Comparison of ENCODE assay signal across 8 cellular contexts in the genomic region with DNA sequence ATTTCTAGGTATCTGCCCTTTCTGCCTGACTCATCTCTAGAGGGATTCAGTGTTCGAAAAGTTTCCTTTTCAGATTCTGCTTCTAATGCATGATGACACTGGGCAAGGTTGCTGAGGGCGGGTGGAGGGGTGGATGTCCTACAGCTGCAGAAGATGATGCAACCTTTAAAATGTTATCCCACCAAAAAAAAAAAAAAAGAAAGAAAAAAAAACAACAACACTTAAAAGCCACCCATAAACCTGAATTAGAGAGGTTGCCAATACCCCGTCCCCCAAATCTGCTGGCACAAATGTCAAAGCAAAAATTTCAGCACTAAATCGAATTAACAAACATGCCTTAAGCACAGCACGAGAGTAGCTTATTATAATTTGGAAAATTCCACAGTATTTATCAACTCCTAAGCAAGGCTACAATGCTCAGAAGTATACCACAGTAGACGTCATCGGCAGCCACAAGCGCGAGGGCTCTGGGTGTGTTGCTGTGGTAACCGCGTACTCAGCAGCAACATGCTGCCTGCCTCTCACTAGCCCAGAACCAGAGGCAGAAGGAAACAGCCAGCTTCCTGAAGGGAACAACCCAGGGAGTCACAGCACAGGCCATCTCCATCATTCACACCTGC.
DNase-seq lines count a peak whose midpoint lies in the region; ATAC-seq and TF ChIP-seq lines count a peak whose summit lies in the region.

No MANE protein-coding gene starts in this region.

- H3K4me1 Mint-ChIP-seq in activated B cell treated with CpG ODN at 0.5 μM for 24 hours: peaks cover 70% of the 10 kb centered on the region

- H3K9me3 Mint-ChIP-seq in activated B cell treated with CpG ODN at 0.5 μM for 24 hours: no peaks in the 10 kb centered on the region

- H3K4me3 ChIP-seq in brain microvascular endothelial cell (ENCODE audit: low read depth, low read length) (no peak overlapping the region), left lung (no peak overlapping the region), WERI-Rb-1 (ENCODE audit: low read depth, low read length) (no peak overlapping the region)

- H3K9me3 ChIP-seq in left lung: no peaks in the 10 kb centered on the region
- H3K9me3 ChIP-seq in WERI-Rb-1 (ENCODE audit: severe bottlenecking): no peaks in the 10 kb centered on the region

- H3K27ac ChIP-seq in brain microvascular endothelial cell (peak overlapping the region; percentile 98), left lung (peak overlapping the region; percentile 48 to 70), WERI-Rb-1 (no peak overlapping the region)

- peaks cover 42% of the 10 kb centered on the region for H3K36me3 Mint-ChIP-seq in activated B cell treated with CpG ODN at 0.5 μM for 24 hours (ENCODE audit: low read depth)

- ATAC-seq in GM19438 (IDR thresholded peaks at IDR 0.05; ENCODE audit: low read depth, unreplicated experiment) (peak; percentile 72), HG03558 (IDR thresholded peaks at IDR 0.05; ENCODE audit: extremely low read depth, unreplicated experiment) (peak; percentile 37), activated B cell treated with CpG ODN at 0.5 μM for 24 hours (ENCODE audit: low read depth) (peak; percentile 76), left lung (peak; percentile 96)

- in situ Hi-C loops in brain microvascular endothelial cell (cut with HindIII; ENCODE audit: low pct_ligation_motif_present, low sequenced_read_pairs): no loop called here

- H3K27me3 ChIP-seq in brain microvascular endothelial cell (replicated peaks) (no peaks in the 10 kb centered on the region), left lung (no peaks in the 10 kb centered on the region), WERI-Rb-1 (ENCODE audit: insufficient read depth, low read depth, severe bottlenecking) (no peaks in the 10 kb centered on the region)

- H3K36me3 ChIP-seq in brain microvascular endothelial cell (replicated peaks): no peaks in the 10 kb centered on the region
- H3K36me3 ChIP-seq in left lung: no peaks in the 10 kb centered on the region
- no peaks in the 10 kb centered on the region for H3K36me3 ChIP-seq in WERI-Rb-1

- TF ChIP-seq CTCF in activated B cell treated with CpG ODN at 0.5 μM for 24 hours (IDR thresholded peaks at IDR 0.05) (no peak), brain microvascular endothelial cell (IDR thresholded peaks at IDR 0.05; ENCODE audit: low read depth, low read length, missing control alignments) (no peak), left lung (IDR thresholded peaks at IDR 0.05) (no peak), WERI-Rb-1 (IDR thresholded peaks at IDR 0.05; ENCODE audit: low read depth, low read length) (no peak)

- peak overlapping the region; percentile 79 for H3K27ac Mint-ChIP-seq in activated B cell treated with CpG ODN at 0.5 μM for 24 hours

- peak; percentile 82 for DNase-seq in AG08395 (ENCODE audit: low spot score)
- DNase-seq in activated B cell treated with CpG ODN at 0.5 μM for 24 hours: peak; percentile 18
- DNase-seq in brain microvascular endothelial cell: peak; percentile 96
- peak; percentile 77 to 82 for DNase-seq in left lung
- peak; percentile 18 to 35 (median 28) for DNase-seq in stimulated activated CD4-positive, alpha-beta T cell treated with anti-CD3 and anti-CD28 coated beads, TNF-alpha, amount 100 ng/mL, for 1 hour (ENCODE audit: low read depth in 3 of 3, low spot score in 1 of 3)
- DNase-seq in WERI-Rb-1: no peak

- CTCF ChIA-PET in activated B cell treated with CpG ODN at 0.5 μM for 24 hours (lab: Charles Lee): no interaction called here

- POLR2A ChIA-PET in activated B cell treated with CpG ODN at 0.5 μM for 24 hours (lab: Charles Lee): no interaction called here

- intact Hi-C loops in activated B cell treated with CpG ODN at 0.5 μM for 24 hours (cut with micrococcal nuclease) (loop anchor here (10.0 kb wide), 1 partner anchor 62 kb away; no protein-coding TSS in a partner anchor), left lung (cut with DNase I) (no loop called here)

- H3K4me3 Mint-ChIP-seq in activated B cell treated with CpG ODN at 0.5 μM for 24 hours: peak overlapping the region; percentile 11

- H3K27me3 Mint-ChIP-seq in activated B cell treated with CpG ODN at 0.5 μM for 24 hours: no peaks in the 10 kb centered on the region

- H3K4me1 ChIP-seq in left lung: peaks cover 0 to 29% of the 10 kb centered on the region in 2 donors

Comparison
In these comparisons a context has a peak if more than half of its experiments do, and no peak if none do; other contexts are left out.
1. ATAC-seq: peak in every context shown above with its lines; median percentile 96 in left lung; 76 in activated B cell treated with CpG ODN at 0.5 μM for 24 hours; 72 in GM19438; 37 in HG03558.